ENCODE assay signal across 25 cellular contexts in the genomic region with DNA sequence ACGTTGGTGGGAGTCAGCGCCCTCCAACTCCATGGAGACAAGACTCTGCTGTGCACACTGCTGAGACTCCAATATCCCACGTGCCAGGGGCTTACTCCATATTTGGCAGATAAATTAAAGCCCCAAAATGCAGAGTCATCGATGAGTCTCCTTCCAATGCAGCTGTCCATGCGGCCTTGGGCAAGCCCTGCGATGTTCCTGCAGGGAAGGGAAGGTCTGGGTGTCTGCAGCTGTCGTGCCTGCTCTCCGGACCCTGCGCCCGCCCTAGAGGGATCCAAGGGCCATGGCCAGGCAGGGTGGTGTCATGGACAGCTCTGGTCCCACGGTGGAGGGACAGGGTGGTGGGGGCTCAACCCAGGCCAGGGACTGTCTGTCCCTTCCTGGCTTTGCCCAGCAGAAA.
"Had no signal": no experiment of that assay in that cellular context is flagged by ENCODE, and none has a peak within 500 bp of the region (broad histone marks: within the 10 kb centered on the region; RNA-seq: fewer than 3 reads in every experiment).

No MANE protein-coding gene starts in this region.

- H3K27ac Mint-ChIP-seq: activated CD4-positive, alpha-beta T cell treated with anti-CD3 and anti-CD28 coated beads for 36 hours; activated naive CD8-positive, alpha-beta T cell treated with anti-CD3 and anti-CD28 coated beads, Interleukin-2, amount 50 U/mL, for 24 hours; activated T-cell treated with anti-CD3 and anti-CD28 coated beads, Interleukin-2, amount 50 U/mL, for 72 hours; immature natural killer cell; mesothelial cell of epicardium; natural killer cell treated with Interleukin-12 subunit alpha and Interleukin-12 subunit beta and Interleukin-15 and Interleukin-18, amount 100 ng/mL, for 72 hours; T-helper 1 cell treated with Interleukin-12 subunit alpha and Interleukin-12 subunit beta and Interleukin-4 antibody, amounts not matched to agents 30 μg/mL and 1 μg/mL, for 36 hours; WTC11 had no signal

- H3K27me3 Mint-ChIP-seq: activated naive CD8-positive, alpha-beta T cell treated with anti-CD3 and anti-CD28 coated beads, Interleukin-2, amount 50 U/mL, for 24 hours; natural killer cell treated with Interleukin-12 subunit alpha and Interleukin-12 subunit beta and Interleukin-15 and Interleukin-18, amount 100 ng/mL, for 72 hours had no signal

- H3K4me3 Mint-ChIP-seq: activated CD4-positive, alpha-beta T cell treated with anti-CD3 and anti-CD28 coated beads for 36 hours; activated naive CD8-positive, alpha-beta T cell treated with anti-CD3 and anti-CD28 coated beads, Interleukin-2, amount 50 U/mL, for 24 hours; activated T-cell treated with anti-CD3 and anti-CD28 coated beads, Interleukin-2, amount 50 U/mL, for 72 hours; immature natural killer cell; mesothelial cell of epicardium; natural killer cell treated with Interleukin-12 subunit alpha and Interleukin-12 subunit beta and Interleukin-15 and Interleukin-18, amount 100 ng/mL, for 72 hours; T-helper 1 cell treated with Interleukin-12 subunit alpha and Interleukin-12 subunit beta and Interleukin-4 antibody, amounts not matched to agents 30 μg/mL and 1 μg/mL, for 36 hours; WTC11 had no signal

- H3K27me3 ChIP-seq: body of pancreas, cardiac muscle cell, pancreas, stomach, suprapubic skin, tibial nerve had no signal

- H3K4me1 Mint-ChIP-seq: activated CD4-positive, alpha-beta T cell treated with anti-CD3 and anti-CD28 coated beads for 36 hours; activated naive CD8-positive, alpha-beta T cell treated with anti-CD3 and anti-CD28 coated beads, Interleukin-2, amount 50 U/mL, for 24 hours; immature natural killer cell; mesothelial cell of epicardium had no signal

- H3K27ac ChIP-seq: body of pancreas, cardiac muscle cell, pancreas, stomach, suprapubic skin, tibial nerve had no signal

- H3K36me3 ChIP-seq: cardiac muscle cell, pancreas, stomach, suprapubic skin, tibial nerve had no signal

- H3K36me3 Mint-ChIP-seq: immature natural killer cell; mesothelial cell of epicardium; natural killer cell treated with Interleukin-12 subunit alpha and Interleukin-12 subunit beta and Interleukin-15 and Interleukin-18, amount 100 ng/mL, for 72 hours had no signal

- DNase-seq: activated CD4-positive, alpha-beta T cell treated with anti-CD3 and anti-CD28 coated beads for 36 hours; activated CD4-positive, alpha-beta T cell treated with anti-CD3 and anti-CD28 coated beads, Interleukin-2, amount 50 U/mL, for 48 hours; activated gamma-delta T cell; activated naive CD4-positive, alpha-beta T cell treated with anti-CD3 and anti-CD28 coated beads, Interleukin-2, amount 50 U/mL, for 16 hours; activated naive CD8-positive, alpha-beta T cell treated with anti-CD3 and anti-CD28 coated beads, Interleukin-2, amount 50 U/mL, for 24 hours; activated T-cell treated with anti-CD3 and anti-CD28 coated beads, Interleukin-2, amount 50 U/mL, for 72 hours; body of pancreas; dermis blood vessel endothelial cell; effector CD8-positive, alpha-beta T cell; foreskin melanocyte; immature natural killer cell; pancreas; right cardiac atrium; stimulated activated CD4-positive, alpha-beta T cell treated with anti-CD3 and anti-CD28 coated beads, Interleukin-1b, Interleukin-23, amount 100 ng/mL, for 48 hours; stomach; T1000 had no signal

- H3K4me1 ChIP-seq: body of pancreas, pancreas, tibial nerve had no signal

- H3K4me3 ChIP-seq: body of pancreas, cardiac muscle cell, lung, pancreas, stomach, suprapubic skin, tibial nerve had no signal

- ATAC-seq: activated CD4-positive, alpha-beta T cell treated with anti-CD3 and anti-CD28 coated beads for 36 hours; activated naive CD8-positive, alpha-beta T cell treated with anti-CD3 and anti-CD28 coated beads, Interleukin-2, amount 50 U/mL, for 24 hours; activated T-cell treated with anti-CD3 and anti-CD28 coated beads, Interleukin-2, amount 50 U/mL, for 72 hours; body of pancreas; left lobe of liver; WTC11 had no signal

- H3K9me3 ChIP-seq: pancreas, suprapubic skin had no signal
